8 cellular contexts compared by ENCODE assay signal in the genomic region with DNA sequence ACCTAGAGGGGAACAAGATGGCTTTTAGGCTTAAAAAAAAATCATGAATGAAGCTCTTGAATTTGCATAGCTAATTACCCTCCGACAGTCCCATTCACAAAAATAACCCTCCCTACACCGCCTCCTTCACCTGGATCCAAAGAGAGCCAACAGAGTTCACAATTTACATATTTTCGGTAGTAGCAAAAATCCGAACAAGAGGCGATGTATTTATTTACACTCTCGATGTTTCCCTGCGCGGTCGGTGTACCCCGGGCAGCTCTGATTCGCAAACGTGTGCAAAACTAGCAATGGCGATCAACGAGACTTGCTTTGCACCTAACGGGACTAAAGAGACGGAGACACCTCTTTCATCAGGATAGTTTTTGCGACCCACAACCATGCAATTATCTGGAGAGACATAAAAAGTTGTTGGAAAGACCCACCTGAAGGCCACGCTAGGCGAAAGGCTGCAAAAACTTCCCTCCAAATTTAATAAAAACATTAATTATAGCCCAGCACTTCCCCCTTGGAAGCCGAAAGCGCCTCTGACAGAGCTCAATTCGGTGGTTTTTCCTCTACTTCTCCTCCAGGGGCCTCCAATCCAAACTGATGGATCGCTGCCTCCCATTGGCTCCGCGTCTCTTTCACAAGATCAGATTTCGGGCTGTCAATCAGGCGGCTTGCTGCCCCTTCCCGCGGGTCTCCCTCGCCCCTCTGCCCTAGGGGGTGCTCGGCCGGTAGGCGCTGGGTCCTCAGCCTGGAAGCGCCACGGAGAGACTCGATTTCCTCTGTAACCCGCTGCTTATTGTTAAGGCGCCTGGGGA. TPM values are rescaled to one million over a fixed set of nuclear protein-coding genes. Genes with fewer than 3 reads are reported as not detected.
DNase-seq lines count a peak whose midpoint lies in the region; ATAC-seq and TF ChIP-seq lines count a peak whose summit lies in the region.

A gene (minus strand): TSS at position 529 of the 806 bp plus-strand sequence. CDS start 614 bp downstream, outside the sequence.

- H3K27me3 ChIP-seq in GM23248 (replicated peaks; ENCODE audit: insufficient read depth) (no peaks in the 10 kb centered on the region), right atrium auricular region (no peaks in the 10 kb centered on the region)

- peaks cover 16% of the 10 kb centered on the region; the same call in 1 of the 2 replicates for H3K79me2 ChIP-seq in GM23248 (ENCODE audit: insufficient read depth)

- peak within 1 kb of the TSS; percentile 99 for H3K4me2 ChIP-seq in GM23248 (ENCODE audit: unreplicated experiment)

- H3K9me3 ChIP-seq in GM23248 (ENCODE audit: low read depth) (no peaks in the 10 kb centered on the region), right atrium auricular region (no peaks in the 10 kb centered on the region)

- DNase-seq in GM23248 (peak; percentile 90), NCI-H345 (lab: John Stamatoyannopoulos, UW) (peak; percentile 83), anterior cingulate cortex (lab: John Stamatoyannopoulos, UW) (peak in 56 of 58 donors; percentile 12 to 87 (median 52)), right atrium auricular region (ENCODE audit: low spot score) (peak; percentile 77), pons (ENCODE audit: low spot score) (peak; percentile 79)
- DNase-seq in activated CD4-positive, alpha-beta T cell treated with anti-CD3 and anti-CD28 coated beads for 1 hour: no peak

- no peaks in the 10 kb centered on the region for H4K20me1 ChIP-seq in GM23248 (ENCODE audit: insufficient read depth)

- peaks cover 21% of the 10 kb centered on the region for H3F3A ChIP-seq in GM23248 (ENCODE audit: insufficient read depth)

- H3K4me3 ChIP-seq in GM23248 (peak within 1 kb of the TSS; percentile 100), right atrium auricular region (peak within 1 kb of the TSS; percentile 66 to 70)

- H3K27ac ChIP-seq in 22Rv1: peak within 1 kb of the TSS; percentile 95
- peak within 1 kb of the TSS; percentile 64 for H3K27ac ChIP-seq in GM23248
- H3K27ac ChIP-seq in right atrium auricular region: peak within 1 kb of the TSS; percentile 91 to 94

- H3K9ac ChIP-seq in GM23248: peak within 1 kb of the TSS; percentile 82

- H3K4me1 ChIP-seq in GM23248 (ENCODE audit: insufficient read depth) (peaks cover 31% of the 10 kb centered on the region), right atrium auricular region (peaks cover 0 to 11% of the 10 kb centered on the region in 2 donors)

- in situ Hi-C loops in GM23248 (cut with MboI): no loop called here

- peak within 1 kb of the TSS; percentile 99 for H2AFZ ChIP-seq in GM23248

- TF ChIP-seq CTCF in 22Rv1 (IDR thresholded peaks at IDR 0.05): peak; percentile 74
- peak; percentile 18 to 51 for TF ChIP-seq CTCF in right atrium auricular region (IDR thresholded peaks at IDR 0.05)

- ATAC-seq in HG02840 (IDR thresholded peaks at IDR 0.05; ENCODE audit: low FRiP score, unreplicated experiment): no peak

- H3K36me3 ChIP-seq in GM23248 (ENCODE audit: low read depth) (no peaks in the 10 kb centered on the region), right atrium auricular region (no peaks in the 10 kb centered on the region)

- H3K9me2 ChIP-seq in GM23248 (ENCODE audit: insufficient read depth): no peaks in the 10 kb centered on the region

- 1% methylated on average over 38 of the region's 38 CpGs for WGBS in GM23248 (ENCODE audit: low coverage in 1 of 2, low lambda C conversion rate in 2 of 2, missing lambda C conversion rate in 2 of 2), 2 experiments

RNA-seq across cellular contexts. Expression of the gene that starts here (rescaled TPM):
- 13.7 and 14.5 TPM in 2 replicates for total RNA-seq in GM23248 (2014; rRNA removed; shearing (Covaris generic))
- polyA plus RNA-seq in GM23248 (2016; fragmentation: Nextera tagmentation; extraction: Ambion mirVana): 16.2 and 17.1 TPM in 2 replicates
- 10 to 100 TPM; 27.7 to 58.4 TPM for total RNA-seq in right atrium auricular region
